Comparison of ENCODE assay signal across 30 cellular contexts in the genomic region with DNA sequence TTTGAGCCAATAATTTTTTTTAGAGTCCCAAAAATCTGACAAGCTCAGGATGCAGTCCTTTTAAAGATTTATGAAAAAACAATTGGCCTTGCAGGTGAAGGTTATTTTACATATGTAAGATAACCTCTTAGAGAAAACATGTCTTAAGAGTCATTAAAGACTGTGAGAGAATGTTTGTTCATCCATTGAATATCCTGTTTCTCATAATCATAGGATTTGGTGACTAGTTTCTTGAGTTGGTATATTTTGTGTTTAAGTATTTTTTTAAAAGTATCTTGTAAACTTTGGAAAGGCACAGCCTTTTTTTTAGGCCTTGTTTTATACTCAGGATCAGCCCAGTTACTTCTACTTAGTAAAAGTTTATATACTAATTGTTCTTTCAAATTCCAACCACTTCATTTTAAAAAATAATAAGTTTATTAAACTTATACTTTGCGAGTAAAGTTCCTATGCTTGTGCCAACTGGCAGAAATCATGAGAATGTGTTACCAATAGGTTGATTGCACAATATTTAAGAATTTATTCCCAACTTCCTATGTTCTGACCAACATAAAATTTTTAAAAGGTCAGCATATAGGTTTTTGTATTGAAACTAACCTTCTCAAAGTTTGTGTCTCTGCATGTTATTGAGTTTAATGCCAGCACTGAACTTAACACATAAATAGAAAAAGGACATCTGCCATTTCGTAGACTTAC. TPM values are rescaled to one million over a fixed set of nuclear protein-coding genes. Genes with fewer than 3 reads are reported as not detected.
DNase-seq lines count a peak whose midpoint lies in the region; FAIRE-seq and TF ChIP-seq lines count a peak whose summit lies in the region.
"Had no signal": no experiment of that assay in that cellular context is flagged by ENCODE, and none has a peak within 500 bp of the region (broad histone marks: within the 10 kb centered on the region; RNA-seq: fewer than 3 reads in every experiment).

No MANE protein-coding gene starts in this region.

- no peaks in the 10 kb centered on the region for H3K9me3 ChIP-seq in mesenchymal stem cell (ENCODE audit: control insufficient read depth, low read length)
- H3K9me3 ChIP-seq: body of pancreas, HAP-1, tibial artery had no signal

- H3K4me3 ChIP-seq in epithelial cell of esophagus (ENCODE audit: low read length), result no peak overlapping the region
- H3K4me3 ChIP-seq in mesenchymal stem cell (ENCODE audit: insufficient read depth in 1 of 2, low read depth in 1 of 2, low read length in 2 of 2), result no peak overlapping the region
- H3K4me3 ChIP-seq: BLaER1 treated with 17β-estradiol and CSF1 and Interleukin-3, amounts not matched to agents 10 nM and 100 nM; body of pancreas; HAP-1; tibial artery had no signal

- H3K18ac ChIP-seq in mesenchymal stem cell (ENCODE audit: low read depth in 1 of 2, low read length in 2 of 2), result no peak overlapping the region

- H2BK120ac ChIP-seq in mesenchymal stem cell (ENCODE audit: low read depth, low read length), result no peak overlapping the region

- DNase-seq in EL, result peak; percentile 41
- DNase-seq in RWPE1 (ENCODE audit: low spot score), result peak; percentile 26
- DNase-seq in epithelial cell of esophagus (ENCODE audit: low read depth), result peak; percentile 52
- DNase-seq in mesenchymal stem cell, result no peak
- no peak for DNase-seq in activated effector memory CD4-positive, alpha-beta T cell treated with anti-CD3 and anti-CD28 coated beads, Interleukin-2, amount 50 U/mL, for 16 hours
- no peak for DNase-seq in SHP77 (lab: John Stamatoyannopoulos, UW)
- no peak for DNase-seq in SIG-M5 (lab: John Stamatoyannopoulos, UW)
- DNase-seq in frontal cortex (ENCODE audit: low spot score in 2 of 2), result no peak
- DNase-seq: activated CD4-positive, alpha-beta T cell treated with anti-CD3 and anti-CD28 coated beads for 4 hours; activated gamma-delta T cell; activated T-cell treated with anti-CD3 and anti-CD28 coated beads, Interleukin-2, amount 50 U/mL, for 1 hour; body of pancreas; DMS53; effector CD4-positive, alpha-beta T cell; erythroblast; glutamatergic neuron; islet precursor cell; Karpas-422; MV-4-11; NCI-H146; Right ventricle myocardium superior; stimulated activated CD4-positive, alpha-beta T cell treated with anti-CD3 and anti-CD28 coated beads, Interleukin-2, amount 100 ng/mL, for 24 hours; T-helper 9 cell; tibial artery had no signal

- H2BK15ac ChIP-seq in mesenchymal stem cell (ENCODE audit: low read depth, poor library complexity, severe bottlenecking), result no peak overlapping the region

- FAIRE-seq in frontal cortex (lab: Jason Lieb, UNC), result no peak
- FAIRE-seq: small intestine had no signal

- H3K4me2 ChIP-seq in mesenchymal stem cell (ENCODE audit: low read length, poor library complexity, severe bottlenecking), result no peak overlapping the region

- no peak overlapping the region for H4K91ac ChIP-seq in mesenchymal stem cell (ENCODE audit: low read length)

- H3K27me3 ChIP-seq in mesenchymal stem cell (ENCODE audit: control insufficient read depth in 1 of 2, insufficient read depth in 1 of 2, low read length in 2 of 2), result no peaks in the 10 kb centered on the region
- H3K27me3 ChIP-seq: BLaER1 treated with 17β-estradiol and CSF1 and Interleukin-3, amounts not matched to agents 10 nM and 100 nM; body of pancreas; tibial artery had no signal

- H3K14ac ChIP-seq in mesenchymal stem cell (ENCODE audit: low read length in 2 of 2), result no peak overlapping the region

- H3K79me1 ChIP-seq in mesenchymal stem cell (replicated peaks; ENCODE audit: low read length, poor library complexity, severe bottlenecking), result no peaks in the 10 kb centered on the region

- no peaks in the 10 kb centered on the region for H3K4me1 ChIP-seq in mesenchymal stem cell (ENCODE audit: control insufficient read depth, insufficient read depth, low read depth, low read length)
- H3K4me1 ChIP-seq: body of pancreas, HAP-1 had no signal

- no peak overlapping the region for H4K8ac ChIP-seq in mesenchymal stem cell (ENCODE audit: low read length)

- CTCF ChIA-PET in RWPE1 (lab: Yijun Ruan, JAX), result no interaction called here

- no peak overlapping the region for H3K27ac ChIP-seq in RWPE1
- no peak overlapping the region for H3K27ac ChIP-seq in mesenchymal stem cell (ENCODE audit: low read length, poor library complexity, severe bottlenecking)
- H3K27ac ChIP-seq: BLaER1 treated with 17β-estradiol and CSF1 and Interleukin-3, amounts not matched to agents 10 nM and 100 nM; body of pancreas; tibial artery; VCaP had no signal

- TF ChIP-seq CTCF in RWPE1 (conservative IDR thresholded peaks at IDR 0.05; ENCODE audit: low read depth), result no peak
- TF ChIP-seq CTCF in epithelial cell of esophagus (IDR thresholded peaks at IDR 0.05; ENCODE audit: insufficient read depth, low read depth, low read length, missing control alignments), result no peak

- H2BK5ac ChIP-seq in mesenchymal stem cell (ENCODE audit: low read depth, low read length, poor library complexity, severe bottlenecking), result no peak overlapping the region

- no peaks in the 10 kb centered on the region for H3K36me3 ChIP-seq in mesenchymal stem cell (ENCODE audit: control insufficient read depth in 1 of 2, insufficient read depth in 2 of 2, low read depth in 1 of 2, low read length in 2 of 2)
- H3K36me3 ChIP-seq: BLaER1 treated with 17β-estradiol and CSF1 and Interleukin-3, amounts not matched to agents 10 nM and 100 nM; HAP-1; tibial artery had no signal

- no CpG with 5 or more reads among the region's 2 CpGs for WGBS in mesenchymal stem cell

- H2AK5ac ChIP-seq in mesenchymal stem cell (ENCODE audit: low read length, severe bottlenecking), result no peak overlapping the region

- no peak overlapping the region for H3K4ac ChIP-seq in mesenchymal stem cell (ENCODE audit: low read depth in 1 of 2, low read length in 2 of 2)

- no peak overlapping the region for H2BK12ac ChIP-seq in mesenchymal stem cell (ENCODE audit: low read length in 2 of 2)

- POLR2A ChIA-PET in RWPE1 (lab: Yijun Ruan, JAX; ENCODE audit: low non-redundant PET), result no interaction called here

- peak overlapping the region; percentile 23 for H3K9ac ChIP-seq in mesenchymal stem cell (ENCODE audit: low read length)
- H3K9ac ChIP-seq: BLaER1 treated with 17β-estradiol and CSF1 and Interleukin-3, amounts not matched to agents 10 nM and 100 nM had no signal

- no peak overlapping the region for H2AFZ ChIP-seq in mesenchymal stem cell (ENCODE audit: low read depth, low read length)

- H3K23ac ChIP-seq in mesenchymal stem cell (ENCODE audit: low read length in 2 of 2), result no peak overlapping the region

RNA-seq across cellular contexts. Expression of a gene that starts 40.0 kb away (rescaled TPM):
- polyA plus RNA-seq in mesenchymal stem cell (2013, experiment 1 of 2), result 22.2 TPM
- polyA plus RNA-seq in mesenchymal stem cell (2013, experiment 2 of 2), result 23.1 TPM
- 0.41 TPM for total RNA-seq in frontal cortex
- total RNA-seq: activated CD8-positive, alpha-beta memory T cell treated with anti-CD3 and anti-CD28 coated beads for 36 hours; OCI-LY7 had no signal

Comparison
In these comparisons a context has a peak if more than half of its experiments do, and no peak if none do; other contexts are left out.
1. DNase-seq: peak in EL (single experiment), RWPE1 (single experiment) and epithelial cell of esophagus (single experiment); none in mesenchymal stem cell (single experiment), activated effector memory CD4-positive, alpha-beta T cell treated with anti-CD3 and anti-CD28 coated beads, Interleukin-2, amount 50 U/mL, for 16 hours (single experiment), SHP77 (0 of 2), SIG-M5 (single experiment) and frontal cortex (0 of 2).